1 cellular context compared by ENCODE assay signal in the genomic region with DNA sequence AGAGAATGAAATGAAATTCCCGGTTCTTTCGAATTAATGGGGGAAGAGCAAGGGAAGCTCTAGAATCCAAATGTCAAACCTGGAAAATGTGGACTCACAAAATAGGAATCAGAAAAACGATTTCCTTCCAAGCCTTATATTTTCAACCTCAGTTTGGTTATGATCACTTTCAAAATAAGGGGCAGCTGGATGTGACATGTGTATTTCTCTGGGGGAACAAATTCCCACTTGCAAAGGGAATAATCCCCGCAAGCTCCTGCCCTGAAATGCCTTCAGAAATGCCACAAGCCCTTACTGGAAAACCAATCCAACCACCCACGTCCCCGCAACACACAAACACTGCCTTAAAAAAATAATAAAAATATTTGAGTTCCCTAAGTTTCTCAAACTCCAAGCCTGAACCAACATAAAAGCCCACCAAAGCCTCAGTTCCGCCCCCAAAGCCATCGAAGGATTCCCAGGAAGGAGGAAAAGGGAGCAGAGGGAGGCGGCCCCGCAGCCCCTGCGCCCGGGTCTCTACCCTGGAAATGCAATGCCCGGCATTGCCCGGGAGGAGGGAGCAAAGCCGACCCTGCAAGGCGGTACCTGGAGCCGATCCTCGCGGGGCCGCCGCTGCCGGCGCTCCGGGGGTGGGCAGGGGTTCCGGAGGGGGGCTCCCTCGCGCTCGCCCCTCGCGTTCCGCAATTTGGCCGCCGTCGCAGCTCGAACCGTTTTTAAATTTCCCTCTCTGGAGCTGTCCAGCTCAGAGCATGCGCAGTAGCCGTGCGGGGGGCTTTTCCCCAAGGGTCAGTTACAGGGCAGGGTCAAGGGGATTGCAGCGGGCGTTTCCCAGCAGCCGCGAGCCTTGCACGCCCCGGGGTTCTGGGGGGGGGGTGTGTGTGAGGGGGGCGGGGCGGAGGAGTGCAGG.
A peak's percentile ranks its signal among the peaks of the same experiment; 100 is the strongest.
TF ChIP-seq lines count a peak whose summit lies in the region.

A gene with protein sequence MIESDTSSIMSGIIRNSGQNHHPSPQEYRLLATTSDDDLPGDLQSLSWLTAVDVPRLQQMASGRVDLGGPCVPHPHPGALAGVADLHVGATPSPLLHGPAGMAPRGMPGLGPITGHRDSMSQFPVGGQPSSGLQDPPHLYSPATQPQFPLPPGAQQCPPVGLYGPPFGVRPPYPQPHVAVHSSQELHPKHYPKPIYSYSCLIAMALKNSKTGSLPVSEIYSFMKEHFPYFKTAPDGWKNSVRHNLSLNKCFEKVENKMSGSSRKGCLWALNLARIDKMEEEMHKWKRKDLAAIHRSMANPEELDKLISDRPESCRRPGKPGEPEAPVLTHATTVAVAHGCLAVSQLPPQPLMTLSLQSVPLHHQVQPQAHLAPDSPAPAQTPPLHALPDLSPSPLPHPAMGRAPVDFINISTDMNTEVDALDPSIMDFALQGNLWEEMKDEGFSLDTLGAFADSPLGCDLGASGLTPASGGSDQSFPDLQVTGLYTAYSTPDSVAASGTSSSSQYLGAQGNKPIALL (minus strand): TSS at position 751 of the 907 bp plus-strand sequence. CDS start 963 bp downstream, outside the sequence.

TF ChIP-seq in HCT116, 20 proteins besides CTCF, POLR2A, EP300 and RAD21 (continued from another document):
- peak; percentile 61 for TF ChIP-seq REST (IDR thresholded peaks at IDR 0.05; ENCODE audit: low read depth)
- TF ChIP-seq, protein P1, sequence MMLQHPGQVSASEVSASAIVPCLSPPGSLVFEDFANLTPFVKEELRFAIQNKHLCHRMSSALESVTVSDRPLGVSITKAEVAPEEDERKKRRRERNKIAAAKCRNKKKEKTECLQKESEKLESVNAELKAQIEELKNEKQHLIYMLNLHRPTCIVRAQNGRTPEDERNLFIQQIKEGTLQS (IDR thresholded peaks at IDR 0.05), result no peak
